ENCODE assay signal across 1 cellular context in the genomic region with DNA sequence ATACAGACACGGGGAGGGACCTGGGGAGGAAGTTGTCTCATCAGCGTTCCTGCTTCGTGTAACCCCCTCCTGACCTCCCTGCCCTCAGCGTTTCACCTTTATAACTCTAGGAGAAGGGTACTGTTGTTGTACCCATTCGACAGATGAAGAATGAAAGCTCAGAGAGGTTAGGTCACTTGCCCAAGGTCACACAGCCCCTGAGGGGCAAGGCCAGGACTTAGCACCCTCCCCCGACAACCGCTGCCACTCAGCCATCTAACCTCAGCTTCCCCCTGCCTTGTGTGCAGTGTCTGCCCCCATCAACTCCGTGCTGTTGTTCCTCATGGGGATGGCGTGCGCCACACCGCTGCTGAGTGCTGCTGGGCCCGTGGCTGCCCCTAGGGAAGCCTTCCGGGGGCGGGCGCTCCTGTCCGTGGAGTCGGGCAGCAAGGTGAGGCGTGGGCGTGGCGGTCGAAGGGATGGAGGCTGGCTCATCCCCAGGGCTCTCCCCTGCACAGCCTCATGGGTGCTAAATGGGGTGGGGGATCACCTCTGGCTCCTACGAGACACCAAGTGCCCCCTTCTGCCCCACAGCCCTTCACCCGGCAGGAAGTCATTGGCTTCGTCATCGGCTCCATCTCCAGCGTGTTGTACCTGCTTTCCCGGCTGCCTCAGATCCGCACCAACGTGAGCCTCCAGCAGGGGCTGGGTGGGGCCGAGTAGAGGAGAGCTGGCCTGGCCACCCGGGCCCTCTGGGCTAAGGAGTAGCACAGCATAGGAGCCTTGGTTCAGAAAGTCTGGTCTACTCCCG.
TF ChIP-seq lines count a peak whose summit lies in the region.

No MANE protein-coding gene starts in this region.

TF ChIP-seq in K562, 482 proteins besides CTCF, POLR2A, EP300 and RAD21 (continued from another document):
- TF ChIP-seq, protein P1, sequence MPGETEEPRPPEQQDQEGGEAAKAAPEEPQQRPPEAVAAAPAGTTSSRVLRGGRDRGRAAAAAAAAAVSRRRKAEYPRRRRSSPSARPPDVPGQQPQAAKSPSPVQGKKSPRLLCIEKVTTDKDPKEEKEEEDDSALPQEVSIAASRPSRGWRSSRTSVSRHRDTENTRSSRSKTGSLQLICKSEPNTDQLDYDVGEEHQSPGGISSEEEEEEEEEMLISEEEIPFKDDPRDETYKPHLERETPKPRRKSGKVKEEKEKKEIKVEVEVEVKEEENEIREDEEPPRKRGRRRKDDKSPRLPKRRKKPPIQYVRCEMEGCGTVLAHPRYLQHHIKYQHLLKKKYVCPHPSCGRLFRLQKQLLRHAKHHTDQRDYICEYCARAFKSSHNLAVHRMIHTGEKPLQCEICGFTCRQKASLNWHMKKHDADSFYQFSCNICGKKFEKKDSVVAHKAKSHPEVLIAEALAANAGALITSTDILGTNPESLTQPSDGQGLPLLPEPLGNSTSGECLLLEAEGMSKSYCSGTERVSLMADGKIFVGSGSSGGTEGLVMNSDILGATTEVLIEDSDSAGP (CRISPR knock-in tag; IDR thresholded peaks at IDR 0.05) = 0 out of 2 replicates have a peak, but pooled peaks have one; percentile 52
- TF ChIP-seq, protein P2, sequence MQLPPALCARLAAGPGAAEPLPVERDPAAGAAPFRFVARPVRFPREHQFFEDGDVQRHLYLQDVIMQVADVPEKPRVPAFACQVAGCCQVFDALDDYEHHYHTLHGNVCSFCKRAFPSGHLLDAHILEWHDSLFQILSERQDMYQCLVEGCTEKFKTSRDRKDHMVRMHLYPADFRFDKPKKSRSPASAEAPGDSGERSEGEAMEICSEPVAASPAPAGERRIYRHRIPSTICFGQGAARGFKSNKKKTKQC (CRISPR knock-in tag; IDR thresholded peaks at IDR 0.05) = 0 out of 2 replicates have a peak, but pooled peaks have one; percentile 20
- TF ChIP-seq, protein P3, sequence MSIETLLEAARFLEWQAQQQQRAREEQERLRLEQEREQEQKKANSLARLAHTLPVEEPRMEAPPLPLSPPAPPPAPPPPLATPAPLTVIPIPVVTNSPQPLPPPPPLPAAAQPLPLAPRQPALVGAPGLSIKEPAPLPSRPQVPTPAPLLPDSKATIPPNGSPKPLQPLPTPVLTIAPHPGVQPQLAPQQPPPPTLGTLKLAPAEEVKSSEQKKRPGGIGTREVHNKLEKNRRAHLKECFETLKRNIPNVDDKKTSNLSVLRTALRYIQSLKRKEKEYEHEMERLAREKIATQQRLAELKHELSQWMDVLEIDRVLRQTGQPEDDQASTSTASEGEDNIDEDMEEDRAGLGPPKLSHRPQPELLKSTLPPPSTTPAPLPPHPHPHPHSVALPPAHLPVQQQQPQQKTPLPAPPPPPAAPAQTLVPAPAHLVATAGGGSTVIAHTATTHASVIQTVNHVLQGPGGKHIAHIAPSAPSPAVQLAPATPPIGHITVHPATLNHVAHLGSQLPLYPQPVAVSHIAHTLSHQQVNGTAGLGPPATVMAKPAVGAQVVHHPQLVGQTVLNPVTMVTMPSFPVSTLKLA (conservative IDR thresholded peaks at IDR 0.05) = no peak
- TF ChIP-seq ESRRA (IDR thresholded peaks at IDR 0.05; ENCODE audit: borderline replicate concordance, low read depth) (peak; percentile 77), TCFL5 (CRISPR knock-in tag; conservative IDR thresholded peaks at IDR 0.05) (no peak), DACH1 (IDR thresholded peaks at IDR 0.05; ENCODE audit: partially characterized antibody) (peak; percentile 23), RB1 (IDR thresholded peaks at IDR 0.05; ENCODE audit: low read depth) (0 out of 2 replicates have a peak, but pooled peaks have one; percentile 26), TOE1 (IDR thresholded peaks at IDR 0.05; ENCODE audit: borderline replicate concordance) (0 out of 2 replicates have a peak, but pooled peaks have one; percentile 10), TOE1 (CRISPR knock-in tag; IDR thresholded peaks at IDR 0.05; ENCODE audit: borderline replicate concordance, low read depth) (no peak), DDX20 (tag; IDR thresholded peaks at IDR 0.05; ENCODE audit: low read depth) (no peak), ILK (tag; IDR thresholded peaks at IDR 0.05; ENCODE audit: borderline replicate concordance, low read depth) (no peak), ZNF778 (CRISPR knock-in tag; IDR thresholded peaks at IDR 0.05) (no peak), ZNF695 (CRISPR knock-in tag; IDR thresholded peaks at IDR 0.05) (no peak), TAF9B (IDR thresholded peaks at IDR 0.05; ENCODE audit: partially characterized antibody) (no peak), IRF2 (CRISPR knock-in tag; IDR thresholded peaks at IDR 0.05) (0 out of 2 replicates have a peak, but pooled peaks have one; percentile 23), BRD4 (IDR thresholded peaks at IDR 0.05) (no peak), RBFOX2 (IDR thresholded peaks at IDR 0.05; ENCODE audit: low read depth, low read length) (no peak), ZNF24 (IDR thresholded peaks at IDR 0.05) (no peak), RBM25 (IDR thresholded peaks at IDR 0.05; ENCODE audit: low read depth, low read length, severe bottlenecking) (peak; percentile 96), ZNF696 (CRISPR knock-in tag; conservative IDR thresholded peaks at IDR 0.05) (no peak), CBX1 (IDR thresholded peaks at IDR 0.05; ENCODE audit: low read depth) (peak; percentile 72; the same call in 1 of the 2 replicates), HDAC2 (IDR thresholded peaks at IDR 0.05) (peak; percentile 80), NR2C2 (CRISPR knock-in tag; IDR thresholded peaks at IDR 0.05) (peak; percentile 73), NR2C2 (tag; IDR thresholded peaks at IDR 0.05) (no peak), C11orf30 (IDR thresholded peaks at IDR 0.05; ENCODE audit: low read depth) (no peak), NR3C1 (CRISPR knock-in tag; IDR thresholded peaks at IDR 0.05) (no peak), TCF3 (CRISPR knock-in tag; IDR thresholded peaks at IDR 0.05) (no peak), TARDBP (IDR thresholded peaks at IDR 0.05) (no peak), ZZZ3 (IDR thresholded peaks at IDR 0.05) (no peak), HDGF (IDR thresholded peaks at IDR 0.05) (no peak), SMARCC2 (IDR thresholded peaks at IDR 0.05; ENCODE audit: low read depth) (no peak), HNRNPUL1 (IDR thresholded peaks at IDR 0.05; ENCODE audit: low read length) (no peak), FOXK2 (conservative IDR thresholded peaks at IDR 0.05 in 1 of 2, IDR thresholded peaks at IDR 0.05 in 1 of 2; ENCODE audit: low read depth in 2 of 2) (no peak), BRD9 (IDR thresholded peaks at IDR 0.05; ENCODE audit: low read depth, partially characterized antibody) (no peak), MCM3 (IDR thresholded peaks at IDR 0.05) (no peak), TEAD4 (IDR thresholded peaks at IDR 0.05; ENCODE audit: low read length) (no peak), TEAD4 (CRISPR knock-in tag; IDR thresholded peaks at IDR 0.05; ENCODE audit: borderline replicate concordance) (no peak)
- TF ChIP-seq, protein P4, sequence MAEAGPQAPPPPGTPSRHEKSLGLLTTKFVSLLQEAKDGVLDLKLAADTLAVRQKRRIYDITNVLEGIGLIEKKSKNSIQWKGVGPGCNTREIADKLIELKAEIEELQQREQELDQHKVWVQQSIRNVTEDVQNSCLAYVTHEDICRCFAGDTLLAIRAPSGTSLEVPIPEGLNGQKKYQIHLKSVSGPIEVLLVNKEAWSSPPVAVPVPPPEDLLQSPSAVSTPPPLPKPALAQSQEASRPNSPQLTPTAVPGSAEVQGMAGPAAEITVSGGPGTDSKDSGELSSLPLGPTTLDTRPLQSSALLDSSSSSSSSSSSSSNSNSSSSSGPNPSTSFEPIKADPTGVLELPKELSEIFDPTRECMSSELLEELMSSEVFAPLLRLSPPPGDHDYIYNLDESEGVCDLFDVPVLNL (CRISPR knock-in tag; IDR thresholded peaks at IDR 0.05; ENCODE audit: low read depth) = 0 out of 2 replicates have a peak, but pooled peaks have one; percentile 33
- TF ChIP-seq, protein P5, sequence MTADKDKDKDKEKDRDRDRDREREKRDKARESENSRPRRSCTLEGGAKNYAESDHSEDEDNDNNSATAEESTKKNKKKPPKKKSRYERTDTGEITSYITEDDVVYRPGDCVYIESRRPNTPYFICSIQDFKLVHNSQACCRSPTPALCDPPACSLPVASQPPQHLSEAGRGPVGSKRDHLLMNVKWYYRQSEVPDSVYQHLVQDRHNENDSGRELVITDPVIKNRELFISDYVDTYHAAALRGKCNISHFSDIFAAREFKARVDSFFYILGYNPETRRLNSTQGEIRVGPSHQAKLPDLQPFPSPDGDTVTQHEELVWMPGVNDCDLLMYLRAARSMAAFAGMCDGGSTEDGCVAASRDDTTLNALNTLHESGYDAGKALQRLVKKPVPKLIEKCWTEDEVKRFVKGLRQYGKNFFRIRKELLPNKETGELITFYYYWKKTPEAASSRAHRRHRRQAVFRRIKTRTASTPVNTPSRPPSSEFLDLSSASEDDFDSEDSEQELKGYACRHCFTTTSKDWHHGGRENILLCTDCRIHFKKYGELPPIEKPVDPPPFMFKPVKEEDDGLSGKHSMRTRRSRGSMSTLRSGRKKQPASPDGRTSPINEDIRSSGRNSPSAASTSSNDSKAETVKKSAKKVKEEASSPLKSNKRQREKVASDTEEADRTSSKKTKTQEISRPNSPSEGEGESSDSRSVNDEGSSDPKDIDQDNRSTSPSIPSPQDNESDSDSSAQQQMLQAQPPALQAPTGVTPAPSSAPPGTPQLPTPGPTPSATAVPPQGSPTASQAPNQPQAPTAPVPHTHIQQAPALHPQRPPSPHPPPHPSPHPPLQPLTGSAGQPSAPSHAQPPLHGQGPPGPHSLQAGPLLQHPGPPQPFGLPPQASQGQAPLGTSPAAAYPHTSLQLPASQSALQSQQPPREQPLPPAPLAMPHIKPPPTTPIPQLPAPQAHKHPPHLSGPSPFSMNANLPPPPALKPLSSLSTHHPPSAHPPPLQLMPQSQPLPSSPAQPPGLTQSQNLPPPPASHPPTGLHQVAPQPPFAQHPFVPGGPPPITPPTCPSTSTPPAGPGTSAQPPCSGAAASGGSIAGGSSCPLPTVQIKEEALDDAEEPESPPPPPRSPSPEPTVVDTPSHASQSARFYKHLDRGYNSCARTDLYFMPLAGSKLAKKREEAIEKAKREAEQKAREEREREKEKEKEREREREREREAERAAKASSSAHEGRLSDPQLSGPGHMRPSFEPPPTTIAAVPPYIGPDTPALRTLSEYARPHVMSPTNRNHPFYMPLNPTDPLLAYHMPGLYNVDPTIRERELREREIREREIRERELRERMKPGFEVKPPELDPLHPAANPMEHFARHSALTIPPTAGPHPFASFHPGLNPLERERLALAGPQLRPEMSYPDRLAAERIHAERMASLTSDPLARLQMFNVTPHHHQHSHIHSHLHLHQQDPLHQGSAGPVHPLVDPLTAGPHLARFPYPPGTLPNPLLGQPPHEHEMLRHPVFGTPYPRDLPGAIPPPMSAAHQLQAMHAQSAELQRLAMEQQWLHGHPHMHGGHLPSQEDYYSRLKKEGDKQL (CRISPR knock-in tag; IDR thresholded peaks at IDR 0.05; ENCODE audit: borderline replicate concordance) = no peak
- TF ChIP-seq, protein P6, sequence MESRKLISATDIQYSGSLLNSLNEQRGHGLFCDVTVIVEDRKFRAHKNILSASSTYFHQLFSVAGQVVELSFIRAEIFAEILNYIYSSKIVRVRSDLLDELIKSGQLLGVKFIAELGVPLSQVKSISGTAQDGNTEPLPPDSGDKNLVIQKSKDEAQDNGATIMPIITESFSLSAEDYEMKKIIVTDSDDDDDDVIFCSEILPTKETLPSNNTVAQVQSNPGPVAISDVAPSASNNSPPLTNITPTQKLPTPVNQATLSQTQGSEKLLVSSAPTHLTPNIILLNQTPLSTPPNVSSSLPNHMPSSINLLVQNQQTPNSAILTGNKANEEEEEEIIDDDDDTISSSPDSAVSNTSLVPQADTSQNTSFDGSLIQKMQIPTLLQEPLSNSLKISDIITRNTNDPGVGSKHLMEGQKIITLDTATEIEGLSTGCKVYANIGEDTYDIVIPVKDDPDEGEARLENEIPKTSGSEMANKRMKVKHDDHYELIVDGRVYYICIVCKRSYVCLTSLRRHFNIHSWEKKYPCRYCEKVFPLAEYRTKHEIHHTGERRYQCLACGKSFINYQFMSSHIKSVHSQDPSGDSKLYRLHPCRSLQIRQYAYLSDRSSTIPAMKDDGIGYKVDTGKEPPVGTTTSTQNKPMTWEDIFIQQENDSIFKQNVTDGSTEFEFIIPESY (CRISPR knock-in tag; IDR thresholded peaks at IDR 0.05) = peak; percentile 89; the same call in 1 of the 2 replicates
- TF ChIP-seq, protein P7, sequence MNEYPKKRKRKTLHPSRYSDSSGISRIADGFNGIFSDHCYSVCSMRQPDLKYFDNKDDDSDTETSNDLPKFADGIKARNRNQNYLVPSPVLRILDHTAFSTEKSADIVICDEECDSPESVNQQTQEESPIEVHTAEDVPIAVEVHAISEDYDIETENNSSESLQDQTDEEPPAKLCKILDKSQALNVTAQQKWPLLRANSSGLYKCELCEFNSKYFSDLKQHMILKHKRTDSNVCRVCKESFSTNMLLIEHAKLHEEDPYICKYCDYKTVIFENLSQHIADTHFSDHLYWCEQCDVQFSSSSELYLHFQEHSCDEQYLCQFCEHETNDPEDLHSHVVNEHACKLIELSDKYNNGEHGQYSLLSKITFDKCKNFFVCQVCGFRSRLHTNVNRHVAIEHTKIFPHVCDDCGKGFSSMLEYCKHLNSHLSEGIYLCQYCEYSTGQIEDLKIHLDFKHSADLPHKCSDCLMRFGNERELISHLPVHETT (CRISPR knock-in tag; conservative IDR thresholded peaks at IDR 0.05 in 1 of 2, IDR thresholded peaks at IDR 0.05 in 1 of 2) = no peak
- TF ChIP-seq, protein P8, sequence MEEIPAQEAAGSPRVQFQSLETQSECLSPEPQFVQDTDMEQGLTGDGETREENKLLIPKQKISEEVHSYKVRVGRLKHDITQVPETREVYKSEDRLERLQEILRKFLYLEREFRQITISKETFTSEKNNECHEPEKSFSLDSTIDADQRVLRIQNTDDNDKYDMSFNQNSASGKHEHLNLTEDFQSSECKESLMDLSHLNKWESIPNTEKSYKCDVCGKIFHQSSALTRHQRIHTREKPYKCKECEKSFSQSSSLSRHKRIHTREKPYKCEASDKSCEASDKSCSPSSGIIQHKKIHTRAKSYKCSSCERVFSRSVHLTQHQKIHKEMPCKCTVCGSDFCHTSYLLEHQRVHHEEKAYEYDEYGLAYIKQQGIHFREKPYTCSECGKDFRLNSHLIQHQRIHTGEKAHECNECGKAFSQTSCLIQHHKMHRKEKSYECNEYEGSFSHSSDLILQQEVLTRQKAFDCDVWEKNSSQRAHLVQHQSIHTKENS (CRISPR knock-in tag; IDR thresholded peaks at IDR 0.05) = no peak
- TF ChIP-seq, protein P9, sequence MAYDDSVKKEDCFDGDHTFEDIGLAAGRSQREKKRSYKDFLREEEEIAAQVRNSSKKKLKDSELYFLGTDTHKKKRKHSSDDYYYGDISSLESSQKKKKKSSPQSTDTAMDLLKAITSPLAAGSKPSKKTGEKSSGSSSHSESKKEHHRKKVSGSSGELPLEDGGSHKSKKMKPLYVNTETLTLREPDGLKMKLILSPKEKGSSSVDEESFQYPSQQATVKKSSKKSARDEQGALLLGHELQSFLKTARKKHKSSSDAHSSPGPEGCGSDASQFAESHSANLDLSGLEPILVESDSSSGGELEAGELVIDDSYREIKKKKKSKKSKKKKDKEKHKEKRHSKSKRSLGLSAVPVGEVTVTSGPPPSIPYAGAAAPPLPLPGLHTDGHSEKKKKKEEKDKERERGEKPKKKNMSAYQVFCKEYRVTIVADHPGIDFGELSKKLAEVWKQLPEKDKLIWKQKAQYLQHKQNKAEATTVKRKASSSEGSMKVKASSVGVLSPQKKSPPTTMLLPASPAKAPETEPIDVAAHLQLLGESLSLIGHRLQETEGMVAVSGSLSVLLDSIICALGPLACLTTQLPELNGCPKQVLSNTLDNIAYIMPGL (CRISPR knock-in tag; IDR thresholded peaks at IDR 0.05) = no peak
